ENCODE assay signal across 10 cellular contexts in genomic region chr3:53677406-53677805, GRCh38.
DNase-seq lines count a peak whose midpoint lies in the region; ATAC-seq, FAIRE-seq and TF ChIP-seq lines count a peak whose summit lies in the region.
"Had no signal": no experiment of that assay in that cellular context is flagged by ENCODE, and none has a peak within 500 bp of the region (broad histone marks: within the 10 kb centered on the region; RNA-seq: fewer than 3 reads in every experiment).

No MANE protein-coding gene starts in this region.

- TF ChIP-seq POLR2A in H54 (IDR thresholded peaks at IDR 0.05; ENCODE audit: low read depth, low read length): no peak

- no peak overlapping the region for H3K4me3 Mint-ChIP-seq in astrocyte (ENCODE audit: unreplicated experiment)
- H3K4me3 Mint-ChIP-seq: activated naive CD4-positive, alpha-beta T cell treated with anti-CD3 and anti-CD28 coated beads, Interleukin-2, amount 50 U/mL, for 24 hours had no signal

- H3K36me3 ChIP-seq in BLaER1: no peaks in the 10 kb centered on the region
- no peaks in the 10 kb centered on the region for H3K36me3 ChIP-seq in astrocyte (ENCODE audit: insufficient read depth, low read length)
- no peaks in the 10 kb centered on the region for H3K36me3 ChIP-seq in liver (ENCODE audit: control insufficient read depth in 4 of 4, insufficient read depth in 3 of 4, low read depth in 1 of 4, low read length in 3 of 4)

- peak overlapping the region; percentile 64 for H3K4me2 ChIP-seq in BLaER1
- no peak overlapping the region for H3K4me2 ChIP-seq in astrocyte (ENCODE audit: low read length)

- H3K4me3 ChIP-seq in BLaER1 (no peak overlapping the region), astrocyte (ENCODE audit: insufficient read depth, low read depth, low read length) (no peak overlapping the region), liver (ENCODE audit: low read depth in 1 of 3, low read length in 3 of 3) (no peak overlapping the region)

- TF ChIP-seq CTCF in astrocyte (IDR thresholded peaks at IDR 0.05; ENCODE audit: insufficient read depth, low read depth, low read length) (peak; percentile 8), liver (IDR thresholded peaks at IDR 0.05; ENCODE audit: low read depth, low read length, missing input control) (peak; percentile 62)

- no peaks in the 10 kb centered on the region for H4K20me1 ChIP-seq in BLaER1
- H4K20me1 ChIP-seq in astrocyte (ENCODE audit: insufficient read depth, low read length): no peaks in the 10 kb centered on the region

- H3K36me3 Mint-ChIP-seq in astrocyte (ENCODE audit: low read depth, unreplicated experiment): no peaks in the 10 kb centered on the region
- H3K36me3 Mint-ChIP-seq: activated naive CD4-positive, alpha-beta T cell treated with anti-CD3 and anti-CD28 coated beads, Interleukin-2, amount 50 U/mL, for 24 hours had no signal

- H3K79me2 ChIP-seq in astrocyte (ENCODE audit: insufficient read depth, low read length): no peaks in the 10 kb centered on the region

- H3K4me1 ChIP-seq in BLaER1 (peaks cover 35% of the 10 kb centered on the region), astrocyte (ENCODE audit: insufficient read depth, low read length) (no peaks in the 10 kb centered on the region), liver (ENCODE audit: control insufficient read depth in 4 of 4, insufficient read depth in 4 of 4, low read length in 3 of 4) (no peaks in the 10 kb centered on the region)

- H3K27me3 Mint-ChIP-seq in astrocyte (ENCODE audit: low read depth, unreplicated experiment): peaks cover 27% of the 10 kb centered on the region

- peak; percentile 85 to 87 for TF ChIP-seq RAD21 in liver (IDR thresholded peaks at IDR 0.05)

- ATAC-seq in GM21515 (IDR thresholded peaks at IDR 0.05; ENCODE audit: unreplicated experiment): no peak

- DNase-seq in GM18507 (ENCODE audit: extremely low spot score, insufficient read length, low read depth): no peak
- DNase-seq in astrocyte (ENCODE audit: low read depth): no peak
- no peak for DNase-seq in GM19240 (ENCODE audit: insufficient read length, low spot score)
- no peak for DNase-seq in H54 (ENCODE audit: insufficient read length, low spot score)
- no peak for DNase-seq in NOMO-1 treated with dmso at 0.1 percent for 144 hours (lab: John Stamatoyannopoulos, UW; ENCODE audit: unreplicated experiment)
- DNase-seq: NCI-H2227 treated with DMSO at 0.1 percent for 48 hours had no signal

- H3K27ac Mint-ChIP-seq in astrocyte (ENCODE audit: unreplicated experiment): no peak overlapping the region
- H3K27ac Mint-ChIP-seq: activated naive CD4-positive, alpha-beta T cell treated with anti-CD3 and anti-CD28 coated beads, Interleukin-2, amount 50 U/mL, for 24 hours had no signal

- H3K4me1 Mint-ChIP-seq in astrocyte (ENCODE audit: low read depth, unreplicated experiment): no peaks in the 10 kb centered on the region
- H3K4me1 Mint-ChIP-seq: activated naive CD4-positive, alpha-beta T cell treated with anti-CD3 and anti-CD28 coated beads, Interleukin-2, amount 50 U/mL, for 24 hours had no signal

- H3K27ac ChIP-seq in BLaER1 (no peak overlapping the region), astrocyte (ENCODE audit: low read depth, low read length) (no peak overlapping the region), liver (ENCODE audit: low read depth in 1 of 2, low read length in 2 of 2) (no peak overlapping the region)

- 31% methylated on average over 4 of the region's 4 CpGs for WGBS in liver

- no peaks in the 10 kb centered on the region for H3K27me3 ChIP-seq in BLaER1
- H3K27me3 ChIP-seq in astrocyte (ENCODE audit: insufficient read depth, low read length): peaks cover 16% of the 10 kb centered on the region
- H3K27me3 ChIP-seq in liver (ENCODE audit: control insufficient read depth in 4 of 4, insufficient read depth in 4 of 4, low read length in 3 of 4): no peaks in the 10 kb centered on the region

- H3K9ac ChIP-seq in BLaER1 (no peak overlapping the region), astrocyte (ENCODE audit: low read length) (no peak overlapping the region), liver (ENCODE audit: low read depth in 1 of 2, low read length in 2 of 2) (no peak overlapping the region)

- FAIRE-seq in GM18507 (lab: Jason Lieb, UNC): peak; percentile 31
- FAIRE-seq in astrocyte (lab: Jason Lieb, UNC): no peak
- FAIRE-seq in H54 (lab: Jason Lieb, UNC): no peak

- no peaks in the 10 kb centered on the region for H3K9me3 Mint-ChIP-seq in astrocyte (ENCODE audit: unreplicated experiment)
- H3K9me3 Mint-ChIP-seq: activated naive CD4-positive, alpha-beta T cell treated with anti-CD3 and anti-CD28 coated beads, Interleukin-2, amount 50 U/mL, for 24 hours had no signal

- no peak overlapping the region for H2AFZ ChIP-seq in astrocyte (ENCODE audit: low read depth, low read length)

- H3K9me3 ChIP-seq in BLaER1: no peaks in the 10 kb centered on the region
- no peaks in the 10 kb centered on the region for H3K9me3 ChIP-seq in astrocyte (ENCODE audit: insufficient read depth, low read depth, low read length)
- no peaks in the 10 kb centered on the region for H3K9me3 ChIP-seq in liver (ENCODE audit: control insufficient read depth in 4 of 4, low read length in 3 of 4)

TF ChIP-seq in liver, 16 proteins besides CTCF, POLR2A, EP300 and RAD21:
- no peak for TF ChIP-seq JUND (IDR thresholded peaks at IDR 0.05)
- TF ChIP-seq ATF3 (IDR thresholded peaks at IDR 0.05): no peak
- TF ChIP-seq HNF4A (conservative IDR thresholded peaks at IDR 0.05): no peak
- TF ChIP-seq REST (IDR thresholded peaks at IDR 0.05): no peak
- no peak for TF ChIP-seq EGR1 (IDR thresholded peaks at IDR 0.05; ENCODE audit: low read depth in 2 of 2)
- TF ChIP-seq HNF4G (IDR thresholded peaks at IDR 0.05): no peak
- no peak for TF ChIP-seq RXRA (IDR thresholded peaks at IDR 0.05)
- TF ChIP-seq, protein P1, sequence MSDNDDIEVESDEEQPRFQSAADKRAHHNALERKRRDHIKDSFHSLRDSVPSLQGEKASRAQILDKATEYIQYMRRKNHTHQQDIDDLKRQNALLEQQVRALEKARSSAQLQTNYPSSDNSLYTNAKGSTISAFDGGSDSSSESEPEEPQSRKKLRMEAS (IDR thresholded peaks at IDR 0.05): no peak
- no peak for TF ChIP-seq NR2F2 (IDR thresholded peaks at IDR 0.05)
- TF ChIP-seq SP1 (IDR thresholded peaks at IDR 0.05): no peak
- TF ChIP-seq GABPA (IDR thresholded peaks at IDR 0.05 in 1 of 2, conservative IDR thresholded peaks at IDR 0.05 in 1 of 2): no peak
- no peak for TF ChIP-seq TAF1 (conservative IDR thresholded peaks at IDR 0.05)
- TF ChIP-seq FOXA2 (IDR thresholded peaks at IDR 0.05): no peak
- TF ChIP-seq YY1 (IDR thresholded peaks at IDR 0.05): no peak
- TF ChIP-seq ZBTB33 (IDR thresholded peaks at IDR 0.05): no peak
- TF ChIP-seq FOXA1 (IDR thresholded peaks at IDR 0.05): no peak
